ENCODE assay signal across 1 cellular context in the genomic region with DNA sequence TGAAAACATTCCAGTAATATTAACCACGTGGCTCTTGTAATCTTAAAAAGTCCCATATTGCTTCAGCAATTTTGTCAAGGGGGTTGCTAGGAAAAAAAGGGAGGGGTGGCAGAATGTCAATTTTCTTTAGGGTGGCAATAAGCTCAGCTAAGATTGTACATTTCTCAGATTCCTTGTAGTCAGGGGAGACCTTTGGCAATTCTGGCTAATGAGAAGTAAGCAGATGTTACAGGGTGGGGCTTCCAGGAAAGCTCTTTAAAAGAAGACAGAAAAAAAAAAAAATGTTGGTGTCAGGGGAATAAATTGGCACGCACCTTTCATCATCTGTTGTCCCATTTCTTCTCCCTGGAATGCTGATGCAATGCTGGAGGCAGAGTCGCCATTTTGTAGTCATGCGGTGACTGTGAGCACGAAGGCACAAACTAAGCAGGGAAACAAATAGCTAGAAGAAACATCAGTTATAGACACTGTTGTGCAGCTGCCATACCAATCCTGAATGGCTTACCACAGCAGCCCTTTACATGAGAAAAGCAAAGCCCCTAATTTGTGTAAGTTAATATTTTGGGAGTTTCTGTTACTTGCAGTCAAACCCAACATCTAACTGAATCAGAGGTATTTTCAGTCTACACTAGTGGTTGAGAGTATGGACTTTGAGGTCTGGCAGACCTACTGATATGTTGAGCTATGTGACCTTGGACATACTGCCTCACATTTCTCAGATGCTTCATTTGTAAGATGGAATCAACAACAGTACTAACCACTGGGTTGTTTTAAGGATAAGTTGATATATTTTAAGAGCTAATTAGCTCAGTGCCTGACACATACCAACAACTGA.
A peak's percentile ranks its signal among the peaks of the same experiment; 100 is the strongest.
TF ChIP-seq lines count a peak whose summit lies in the region.

No MANE protein-coding gene starts in this region.

TF ChIP-seq in HepG2, 621 proteins besides CTCF, POLR2A, EP300 and RAD21 (continues in another document):
- TF ChIP-seq, protein P1, sequence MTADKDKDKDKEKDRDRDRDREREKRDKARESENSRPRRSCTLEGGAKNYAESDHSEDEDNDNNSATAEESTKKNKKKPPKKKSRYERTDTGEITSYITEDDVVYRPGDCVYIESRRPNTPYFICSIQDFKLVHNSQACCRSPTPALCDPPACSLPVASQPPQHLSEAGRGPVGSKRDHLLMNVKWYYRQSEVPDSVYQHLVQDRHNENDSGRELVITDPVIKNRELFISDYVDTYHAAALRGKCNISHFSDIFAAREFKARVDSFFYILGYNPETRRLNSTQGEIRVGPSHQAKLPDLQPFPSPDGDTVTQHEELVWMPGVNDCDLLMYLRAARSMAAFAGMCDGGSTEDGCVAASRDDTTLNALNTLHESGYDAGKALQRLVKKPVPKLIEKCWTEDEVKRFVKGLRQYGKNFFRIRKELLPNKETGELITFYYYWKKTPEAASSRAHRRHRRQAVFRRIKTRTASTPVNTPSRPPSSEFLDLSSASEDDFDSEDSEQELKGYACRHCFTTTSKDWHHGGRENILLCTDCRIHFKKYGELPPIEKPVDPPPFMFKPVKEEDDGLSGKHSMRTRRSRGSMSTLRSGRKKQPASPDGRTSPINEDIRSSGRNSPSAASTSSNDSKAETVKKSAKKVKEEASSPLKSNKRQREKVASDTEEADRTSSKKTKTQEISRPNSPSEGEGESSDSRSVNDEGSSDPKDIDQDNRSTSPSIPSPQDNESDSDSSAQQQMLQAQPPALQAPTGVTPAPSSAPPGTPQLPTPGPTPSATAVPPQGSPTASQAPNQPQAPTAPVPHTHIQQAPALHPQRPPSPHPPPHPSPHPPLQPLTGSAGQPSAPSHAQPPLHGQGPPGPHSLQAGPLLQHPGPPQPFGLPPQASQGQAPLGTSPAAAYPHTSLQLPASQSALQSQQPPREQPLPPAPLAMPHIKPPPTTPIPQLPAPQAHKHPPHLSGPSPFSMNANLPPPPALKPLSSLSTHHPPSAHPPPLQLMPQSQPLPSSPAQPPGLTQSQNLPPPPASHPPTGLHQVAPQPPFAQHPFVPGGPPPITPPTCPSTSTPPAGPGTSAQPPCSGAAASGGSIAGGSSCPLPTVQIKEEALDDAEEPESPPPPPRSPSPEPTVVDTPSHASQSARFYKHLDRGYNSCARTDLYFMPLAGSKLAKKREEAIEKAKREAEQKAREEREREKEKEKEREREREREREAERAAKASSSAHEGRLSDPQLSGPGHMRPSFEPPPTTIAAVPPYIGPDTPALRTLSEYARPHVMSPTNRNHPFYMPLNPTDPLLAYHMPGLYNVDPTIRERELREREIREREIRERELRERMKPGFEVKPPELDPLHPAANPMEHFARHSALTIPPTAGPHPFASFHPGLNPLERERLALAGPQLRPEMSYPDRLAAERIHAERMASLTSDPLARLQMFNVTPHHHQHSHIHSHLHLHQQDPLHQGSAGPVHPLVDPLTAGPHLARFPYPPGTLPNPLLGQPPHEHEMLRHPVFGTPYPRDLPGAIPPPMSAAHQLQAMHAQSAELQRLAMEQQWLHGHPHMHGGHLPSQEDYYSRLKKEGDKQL (CRISPR knock-in tag; IDR thresholded peaks at IDR 0.05; ENCODE audit: low read depth) = no peak
- TF ChIP-seq GATAD2A (CRISPR knock-in tag; IDR thresholded peaks at IDR 0.05) (no peak), MLLT10 (CRISPR knock-in tag; IDR thresholded peaks at IDR 0.05) (no peak), HNF4A (CRISPR knock-in tag; IDR thresholded peaks at IDR 0.05) (peak; percentile 14; the same call in 1 of the 2 replicates), CEBPG (CRISPR knock-in tag; IDR thresholded peaks at IDR 0.05) (0 out of 2 replicates have a peak, but pooled peaks have one; percentile 19), ZNF644 (CRISPR knock-in tag; IDR thresholded peaks at IDR 0.05; ENCODE audit: low read depth) (peak; percentile 65), RFXAP (CRISPR knock-in tag; IDR thresholded peaks at IDR 0.05; ENCODE audit: borderline replicate concordance) (no peak), KLF6 (CRISPR knock-in tag; IDR thresholded peaks at IDR 0.05) (no peak), MIXL1 (CRISPR knock-in tag; IDR thresholded peaks at IDR 0.05) (no peak), ZNF138 (CRISPR knock-in tag; IDR thresholded peaks at IDR 0.05; ENCODE audit: low read depth) (no peak), PCBP2 (optimal IDR thresholded peaks at IDR 0.05; ENCODE audit: low read depth, low read length, poor library complexity, severe bottlenecking) (no peak), TRIM24 (CRISPR knock-in tag; IDR thresholded peaks at IDR 0.05) (no peak), CREB1 (IDR thresholded peaks at IDR 0.05) (no peak), CREB1 (CRISPR knock-in tag; IDR thresholded peaks at IDR 0.05) (no peak), SAP130 (CRISPR knock-in tag; IDR thresholded peaks at IDR 0.05; ENCODE audit: low read depth) (0 out of 2 replicates have a peak, but pooled peaks have one; percentile 21), NFE2L1 (CRISPR knock-in tag; IDR thresholded peaks at IDR 0.05; ENCODE audit: borderline replicate concordance) (no peak)
- TF ChIP-seq, protein P2, sequence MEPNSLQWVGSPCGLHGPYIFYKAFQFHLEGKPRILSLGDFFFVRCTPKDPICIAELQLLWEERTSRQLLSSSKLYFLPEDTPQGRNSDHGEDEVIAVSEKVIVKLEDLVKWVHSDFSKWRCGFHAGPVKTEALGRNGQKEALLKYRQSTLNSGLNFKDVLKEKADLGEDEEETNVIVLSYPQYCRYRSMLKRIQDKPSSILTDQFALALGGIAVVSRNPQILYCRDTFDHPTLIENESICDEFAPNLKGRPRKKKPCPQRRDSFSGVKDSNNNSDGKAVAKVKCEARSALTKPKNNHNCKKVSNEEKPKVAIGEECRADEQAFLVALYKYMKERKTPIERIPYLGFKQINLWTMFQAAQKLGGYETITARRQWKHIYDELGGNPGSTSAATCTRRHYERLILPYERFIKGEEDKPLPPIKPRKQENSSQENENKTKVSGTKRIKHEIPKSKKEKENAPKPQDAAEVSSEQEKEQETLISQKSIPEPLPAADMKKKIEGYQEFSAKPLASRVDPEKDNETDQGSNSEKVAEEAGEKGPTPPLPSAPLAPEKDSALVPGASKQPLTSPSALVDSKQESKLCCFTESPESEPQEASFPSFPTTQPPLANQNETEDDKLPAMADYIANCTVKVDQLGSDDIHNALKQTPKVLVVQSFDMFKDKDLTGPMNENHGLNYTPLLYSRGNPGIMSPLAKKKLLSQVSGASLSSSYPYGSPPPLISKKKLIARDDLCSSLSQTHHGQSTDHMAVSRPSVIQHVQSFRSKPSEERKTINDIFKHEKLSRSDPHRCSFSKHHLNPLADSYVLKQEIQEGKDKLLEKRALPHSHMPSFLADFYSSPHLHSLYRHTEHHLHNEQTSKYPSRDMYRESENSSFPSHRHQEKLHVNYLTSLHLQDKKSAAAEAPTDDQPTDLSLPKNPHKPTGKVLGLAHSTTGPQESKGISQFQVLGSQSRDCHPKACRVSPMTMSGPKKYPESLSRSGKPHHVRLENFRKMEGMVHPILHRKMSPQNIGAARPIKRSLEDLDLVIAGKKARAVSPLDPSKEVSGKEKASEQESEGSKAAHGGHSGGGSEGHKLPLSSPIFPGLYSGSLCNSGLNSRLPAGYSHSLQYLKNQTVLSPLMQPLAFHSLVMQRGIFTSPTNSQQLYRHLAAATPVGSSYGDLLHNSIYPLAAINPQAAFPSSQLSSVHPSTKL (CRISPR knock-in tag; IDR thresholded peaks at IDR 0.05) = peak; percentile 19; the same call in 1 of the 2 replicates
- TF ChIP-seq, protein P3, sequence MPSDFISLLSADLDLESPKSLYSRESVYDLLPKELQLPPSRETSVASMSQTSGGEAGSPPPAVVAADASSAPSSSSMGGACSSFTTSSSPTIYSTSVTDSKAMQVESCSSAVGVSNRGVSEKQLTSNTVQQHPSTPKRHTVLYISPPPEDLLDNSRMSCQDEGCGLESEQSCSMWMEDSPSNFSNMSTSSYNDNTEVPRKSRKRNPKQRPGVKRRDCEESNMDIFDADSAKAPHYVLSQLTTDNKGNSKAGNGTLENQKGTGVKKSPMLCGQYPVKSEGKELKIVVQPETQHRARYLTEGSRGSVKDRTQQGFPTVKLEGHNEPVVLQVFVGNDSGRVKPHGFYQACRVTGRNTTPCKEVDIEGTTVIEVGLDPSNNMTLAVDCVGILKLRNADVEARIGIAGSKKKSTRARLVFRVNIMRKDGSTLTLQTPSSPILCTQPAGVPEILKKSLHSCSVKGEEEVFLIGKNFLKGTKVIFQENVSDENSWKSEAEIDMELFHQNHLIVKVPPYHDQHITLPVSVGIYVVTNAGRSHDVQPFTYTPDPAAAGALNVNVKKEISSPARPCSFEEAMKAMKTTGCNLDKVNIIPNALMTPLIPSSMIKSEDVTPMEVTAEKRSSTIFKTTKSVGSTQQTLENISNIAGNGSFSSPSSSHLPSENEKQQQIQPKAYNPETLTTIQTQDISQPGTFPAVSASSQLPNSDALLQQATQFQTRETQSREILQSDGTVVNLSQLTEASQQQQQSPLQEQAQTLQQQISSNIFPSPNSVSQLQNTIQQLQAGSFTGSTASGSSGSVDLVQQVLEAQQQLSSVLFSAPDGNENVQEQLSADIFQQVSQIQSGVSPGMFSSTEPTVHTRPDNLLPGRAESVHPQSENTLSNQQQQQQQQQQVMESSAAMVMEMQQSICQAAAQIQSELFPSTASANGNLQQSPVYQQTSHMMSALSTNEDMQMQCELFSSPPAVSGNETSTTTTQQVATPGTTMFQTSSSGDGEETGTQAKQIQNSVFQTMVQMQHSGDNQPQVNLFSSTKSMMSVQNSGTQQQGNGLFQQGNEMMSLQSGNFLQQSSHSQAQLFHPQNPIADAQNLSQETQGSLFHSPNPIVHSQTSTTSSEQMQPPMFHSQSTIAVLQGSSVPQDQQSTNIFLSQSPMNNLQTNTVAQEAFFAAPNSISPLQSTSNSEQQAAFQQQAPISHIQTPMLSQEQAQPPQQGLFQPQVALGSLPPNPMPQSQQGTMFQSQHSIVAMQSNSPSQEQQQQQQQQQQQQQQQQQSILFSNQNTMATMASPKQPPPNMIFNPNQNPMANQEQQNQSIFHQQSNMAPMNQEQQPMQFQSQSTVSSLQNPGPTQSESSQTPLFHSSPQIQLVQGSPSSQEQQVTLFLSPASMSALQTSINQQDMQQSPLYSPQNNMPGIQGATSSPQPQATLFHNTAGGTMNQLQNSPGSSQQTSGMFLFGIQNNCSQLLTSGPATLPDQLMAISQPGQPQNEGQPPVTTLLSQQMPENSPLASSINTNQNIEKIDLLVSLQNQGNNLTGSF (CRISPR knock-in tag; IDR thresholded peaks at IDR 0.05) = no peak
- TF ChIP-seq, protein P4, sequence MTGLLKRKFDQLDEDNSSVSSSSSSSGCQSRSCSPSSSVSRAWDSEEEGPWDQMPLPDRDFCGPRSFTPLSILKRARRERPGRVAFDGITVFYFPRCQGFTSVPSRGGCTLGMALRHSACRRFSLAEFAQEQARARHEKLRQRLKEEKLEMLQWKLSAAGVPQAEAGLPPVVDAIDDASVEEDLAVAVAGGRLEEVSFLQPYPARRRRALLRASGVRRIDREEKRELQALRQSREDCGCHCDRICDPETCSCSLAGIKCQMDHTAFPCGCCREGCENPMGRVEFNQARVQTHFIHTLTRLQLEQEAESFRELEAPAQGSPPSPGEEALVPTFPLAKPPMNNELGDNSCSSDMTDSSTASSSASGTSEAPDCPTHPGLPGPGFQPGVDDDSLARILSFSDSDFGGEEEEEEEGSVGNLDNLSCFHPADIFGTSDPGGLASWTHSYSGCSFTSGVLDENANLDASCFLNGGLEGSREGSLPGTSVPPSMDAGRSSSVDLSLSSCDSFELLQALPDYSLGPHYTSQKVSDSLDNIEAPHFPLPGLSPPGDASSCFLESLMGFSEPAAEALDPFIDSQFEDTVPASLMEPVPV (CRISPR knock-in tag; IDR thresholded peaks at IDR 0.05) = no peak
- TF ChIP-seq, protein P5, sequence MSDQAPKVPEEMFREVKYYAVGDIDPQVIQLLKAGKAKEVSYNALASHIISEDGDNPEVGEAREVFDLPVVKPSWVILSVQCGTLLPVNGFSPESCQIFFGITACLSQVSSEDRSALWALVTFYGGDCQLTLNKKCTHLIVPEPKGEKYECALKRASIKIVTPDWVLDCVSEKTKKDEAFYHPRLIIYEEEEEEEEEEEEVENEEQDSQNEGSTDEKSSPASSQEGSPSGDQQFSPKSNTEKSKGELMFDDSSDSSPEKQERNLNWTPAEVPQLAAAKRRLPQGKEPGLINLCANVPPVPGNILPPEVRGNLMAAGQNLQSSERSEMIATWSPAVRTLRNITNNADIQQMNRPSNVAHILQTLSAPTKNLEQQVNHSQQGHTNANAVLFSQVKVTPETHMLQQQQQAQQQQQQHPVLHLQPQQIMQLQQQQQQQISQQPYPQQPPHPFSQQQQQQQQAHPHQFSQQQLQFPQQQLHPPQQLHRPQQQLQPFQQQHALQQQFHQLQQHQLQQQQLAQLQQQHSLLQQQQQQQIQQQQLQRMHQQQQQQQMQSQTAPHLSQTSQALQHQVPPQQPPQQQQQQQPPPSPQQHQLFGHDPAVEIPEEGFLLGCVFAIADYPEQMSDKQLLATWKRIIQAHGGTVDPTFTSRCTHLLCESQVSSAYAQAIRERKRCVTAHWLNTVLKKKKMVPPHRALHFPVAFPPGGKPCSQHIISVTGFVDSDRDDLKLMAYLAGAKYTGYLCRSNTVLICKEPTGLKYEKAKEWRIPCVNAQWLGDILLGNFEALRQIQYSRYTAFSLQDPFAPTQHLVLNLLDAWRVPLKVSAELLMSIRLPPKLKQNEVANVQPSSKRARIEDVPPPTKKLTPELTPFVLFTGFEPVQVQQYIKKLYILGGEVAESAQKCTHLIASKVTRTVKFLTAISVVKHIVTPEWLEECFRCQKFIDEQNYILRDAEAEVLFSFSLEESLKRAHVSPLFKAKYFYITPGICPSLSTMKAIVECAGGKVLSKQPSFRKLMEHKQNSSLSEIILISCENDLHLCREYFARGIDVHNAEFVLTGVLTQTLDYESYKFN (CRISPR knock-in tag; conservative IDR thresholded peaks at IDR 0.05) = 0 out of 2 replicates have a peak, but pooled peaks have one; percentile 21
- TF ChIP-seq, protein P6, sequence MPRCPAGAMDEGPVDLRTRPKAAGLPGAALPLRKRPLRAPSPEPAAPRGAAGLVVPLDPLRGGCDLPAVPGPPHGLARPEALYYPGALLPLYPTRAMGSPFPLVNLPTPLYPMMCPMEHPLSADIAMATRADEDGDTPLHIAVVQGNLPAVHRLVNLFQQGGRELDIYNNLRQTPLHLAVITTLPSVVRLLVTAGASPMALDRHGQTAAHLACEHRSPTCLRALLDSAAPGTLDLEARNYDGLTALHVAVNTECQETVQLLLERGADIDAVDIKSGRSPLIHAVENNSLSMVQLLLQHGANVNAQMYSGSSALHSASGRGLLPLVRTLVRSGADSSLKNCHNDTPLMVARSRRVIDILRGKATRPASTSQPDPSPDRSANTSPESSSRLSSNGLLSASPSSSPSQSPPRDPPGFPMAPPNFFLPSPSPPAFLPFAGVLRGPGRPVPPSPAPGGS (CRISPR knock-in tag; IDR thresholded peaks at IDR 0.05) = no peak
- TF ChIP-seq, protein P7, sequence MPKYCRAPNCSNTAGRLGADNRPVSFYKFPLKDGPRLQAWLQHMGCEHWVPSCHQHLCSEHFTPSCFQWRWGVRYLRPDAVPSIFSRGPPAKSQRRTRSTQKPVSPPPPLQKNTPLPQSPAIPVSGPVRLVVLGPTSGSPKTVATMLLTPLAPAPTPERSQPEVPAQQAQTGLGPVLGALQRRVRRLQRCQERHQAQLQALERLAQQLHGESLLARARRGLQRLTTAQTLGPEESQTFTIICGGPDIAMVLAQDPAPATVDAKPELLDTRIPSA (CRISPR knock-in tag; IDR thresholded peaks at IDR 0.05; ENCODE audit: borderline replicate concordance) = no peak
- TF ChIP-seq, protein P8, sequence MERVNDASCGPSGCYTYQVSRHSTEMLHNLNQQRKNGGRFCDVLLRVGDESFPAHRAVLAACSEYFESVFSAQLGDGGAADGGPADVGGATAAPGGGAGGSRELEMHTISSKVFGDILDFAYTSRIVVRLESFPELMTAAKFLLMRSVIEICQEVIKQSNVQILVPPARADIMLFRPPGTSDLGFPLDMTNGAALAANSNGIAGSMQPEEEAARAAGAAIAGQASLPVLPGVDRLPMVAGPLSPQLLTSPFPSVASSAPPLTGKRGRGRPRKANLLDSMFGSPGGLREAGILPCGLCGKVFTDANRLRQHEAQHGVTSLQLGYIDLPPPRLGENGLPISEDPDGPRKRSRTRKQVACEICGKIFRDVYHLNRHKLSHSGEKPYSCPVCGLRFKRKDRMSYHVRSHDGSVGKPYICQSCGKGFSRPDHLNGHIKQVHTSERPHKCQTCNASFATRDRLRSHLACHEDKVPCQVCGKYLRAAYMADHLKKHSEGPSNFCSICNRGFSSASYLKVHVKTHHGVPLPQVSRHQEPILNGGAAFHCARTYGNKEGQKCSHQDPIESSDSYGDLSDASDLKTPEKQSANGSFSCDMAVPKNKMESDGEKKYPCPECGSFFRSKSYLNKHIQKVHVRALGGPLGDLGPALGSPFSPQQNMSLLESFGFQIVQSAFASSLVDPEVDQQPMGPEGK (CRISPR knock-in tag; IDR thresholded peaks at IDR 0.05) = no peak
